Comparison of ENCODE assay signal across 13 cellular contexts in the genomic region with DNA sequence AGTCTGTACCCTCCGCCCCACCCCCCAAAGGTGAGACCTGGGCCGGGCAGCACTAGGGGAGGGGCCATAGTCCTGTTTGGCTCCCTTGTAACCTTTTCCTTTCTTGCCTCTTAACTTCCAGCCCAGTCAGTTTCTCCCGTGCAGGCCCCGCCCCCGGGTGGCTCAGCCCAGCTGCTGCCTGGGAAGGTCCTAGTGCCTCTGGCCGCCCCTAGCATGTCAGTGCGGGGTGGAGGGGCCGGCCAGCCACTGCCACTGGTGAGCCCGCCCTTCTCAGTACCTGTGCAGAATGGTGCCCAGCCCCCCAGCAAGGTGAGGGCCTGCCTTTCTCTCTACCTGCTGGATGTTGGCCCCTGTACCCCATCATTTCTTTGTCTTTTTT. TPM values are rescaled to one million over a fixed set of nuclear protein-coding genes. Genes with fewer than 3 reads are reported as not detected.
DNase-seq lines count a peak whose midpoint lies in the region; ATAC-seq and TF ChIP-seq lines count a peak whose summit lies in the region.
"Had no signal": no experiment of that assay in that cellular context is flagged by ENCODE, and none has a peak within 500 bp of the region (broad histone marks: within the 10 kb centered on the region; RNA-seq: fewer than 3 reads in every experiment).

No MANE protein-coding gene starts in this region.

- peak in 1 of 2 experiments; percentile 44 for DNase-seq in Caco-2
- DNase-seq in central memory CD8-positive, alpha-beta T cell (ENCODE audit: low spot score in 2 of 2): no peak
- no peak for DNase-seq in nephron progenitor cell
- DNase-seq in suprapubic skin (ENCODE audit: low spot score in 2 of 2): no peak
- DNase-seq: caudate nucleus, NCI-H1105 treated with DMSO at 0.1 percent for 48 hours had no signal

- H3K27me3 Mint-ChIP-seq in Caco-2 (ENCODE audit: insufficient read depth, unreplicated experiment) (no peaks in the 10 kb centered on the region), nephron progenitor cell (ENCODE audit: low read depth, poor library complexity) (peaks cover 7% of the 10 kb centered on the region)
- H3K27me3 Mint-ChIP-seq in central memory CD8-positive, alpha-beta T cell: no peaks in the 10 kb centered on the region

- no peaks in the 10 kb centered on the region for H3K27me3 ChIP-seq in Caco-2 (replicated peaks; ENCODE audit: control insufficient read depth, insufficient read depth, low read length)
- H3K27me3 ChIP-seq in suprapubic skin: no peaks in the 10 kb centered on the region
- H3K27me3 ChIP-seq: BE2C had no signal

- peak overlapping the region; percentile 5 for H3K27ac Mint-ChIP-seq in Caco-2 (ENCODE audit: unreplicated experiment)
- H3K27ac Mint-ChIP-seq in central memory CD8-positive, alpha-beta T cell (ENCODE audit: low read depth): peak overlapping the region; percentile 35
- H3K27ac Mint-ChIP-seq in nephron progenitor cell: peak overlapping the region; percentile 20

- ATAC-seq in central memory CD8-positive, alpha-beta T cell (replicated peaks; ENCODE audit: extremely low read depth, poor library complexity, severe bottlenecking): no peak
- no peak for ATAC-seq in GM21737 (IDR thresholded peaks at IDR 0.05; ENCODE audit: unreplicated experiment)
- no peak for ATAC-seq in HG02623 (IDR thresholded peaks at IDR 0.05; ENCODE audit: unreplicated experiment)
- ATAC-seq: left ventricle myocardium superior had no signal

- TF ChIP-seq CTCF in Caco-2 (IDR thresholded peaks at IDR 0.05; ENCODE audit: insufficient read depth in 1 of 2, low read depth in 1 of 2, low read length in 1 of 2, severe bottlenecking in 1 of 2, unreplicated experiment in 1 of 2) (no peak), HEK293 (tag by site-specific recombination; IDR thresholded peaks at IDR 0.05) (no peak), nephron progenitor cell (IDR thresholded peaks at IDR 0.05) (no peak), suprapubic skin (IDR thresholded peaks at IDR 0.05) (no peak)

- H3K9me3 ChIP-seq in Caco-2 (no peaks in the 10 kb centered on the region), HEK293 (ENCODE audit: control insufficient read depth, insufficient read depth, low read depth, low read length) (no peaks in the 10 kb centered on the region), suprapubic skin (no peaks in the 10 kb centered on the region)
- H3K9me3 ChIP-seq: BE2C had no signal

- TF ChIP-seq POLR2A in suprapubic skin (IDR thresholded peaks at IDR 0.05): no peak

- H3K36me3 ChIP-seq in Caco-2 (ENCODE audit: control insufficient read depth, insufficient read depth, low read length) (peaks cover 3% of the 10 kb centered on the region), HEK293 (ENCODE audit: control insufficient read depth in 2 of 2, insufficient read depth in 1 of 2, low read length in 2 of 2) (peaks cover 15 to 92% of the 10 kb centered on the region in 2 experiments), suprapubic skin (peaks cover 89% of the 10 kb centered on the region)

- intact Hi-C loops in Caco-2 (cut with micrococcal nuclease; ENCODE audit: unreplicated experiment): no loop called here

- BruUV-seq in Caco-2 (replicated peaks; lab: Mats Ljungman, UMichigan): no TSS peak

- POLR2A ChIA-PET in Caco-2 (lab: Charles Lee): no interaction called here
- POLR2A ChIA-PET in HEK293 (lab: Yijun Ruan, JAX): no interaction called here

- CTCF ChIA-PET in Caco-2 (lab: Charles Lee) (no interaction called here), HEK293 (lab: Yijun Ruan, JAX) (interaction anchor here (0.6 to 1.8 kb wide), 4 partner anchors 10 to 47 kb away, joined by 3 to 7 read pairs (median 4); partner anchors contain the start of gene PRR19)

- no peak overlapping the region for H3K4me3 ChIP-seq in Caco-2 (ENCODE audit: low read depth, low read length)
- H3K4me3 ChIP-seq in HEK293 (ENCODE audit: low read depth, low read length): no peak overlapping the region
- H3K4me3 ChIP-seq in suprapubic skin: no peak overlapping the region

- peaks cover 46% of the 10 kb centered on the region for H3K36me3 Mint-ChIP-seq in Caco-2 (ENCODE audit: insufficient read depth, unreplicated experiment)
- peaks cover 16% of the 10 kb centered on the region for H3K36me3 Mint-ChIP-seq in central memory CD8-positive, alpha-beta T cell (ENCODE audit: insufficient read depth)
- peaks cover 27% of the 10 kb centered on the region for H3K36me3 Mint-ChIP-seq in nephron progenitor cell (ENCODE audit: low read depth)

- H3K4me3 Mint-ChIP-seq in Caco-2 (ENCODE audit: unreplicated experiment): no peak overlapping the region
- H3K4me3 Mint-ChIP-seq in central memory CD8-positive, alpha-beta T cell: no peak overlapping the region
- H3K4me3 Mint-ChIP-seq in nephron progenitor cell: no peak overlapping the region

- 0 out of 2 replicates have a peak, but pooled peaks cover 6% of the 10 kb centered on the region for H3K4me1 ChIP-seq in Caco-2
- no peaks in the 10 kb centered on the region for H3K4me1 ChIP-seq in HEK293 (ENCODE audit: control insufficient read depth, insufficient read depth, low read length)
- H3K4me1 ChIP-seq in suprapubic skin: peaks cover 15% of the 10 kb centered on the region

- 45% methylated on average over 8 of the region's 9 CpGs for WGBS in suprapubic skin

- TF ChIP-seq EP300 in suprapubic skin (IDR thresholded peaks at IDR 0.05): no peak

- H3K27ac ChIP-seq in HEK293 (ENCODE audit: extremely low read depth, low read depth, low read length): no peak overlapping the region
- H3K27ac ChIP-seq in suprapubic skin: no peak overlapping the region
- H3K27ac ChIP-seq: KMS-11 had no signal

- H3K9me3 Mint-ChIP-seq in Caco-2 (ENCODE audit: unreplicated experiment) (no peaks in the 10 kb centered on the region), nephron progenitor cell (no peaks in the 10 kb centered on the region)
- H3K9me3 Mint-ChIP-seq in central memory CD8-positive, alpha-beta T cell: no peaks in the 10 kb centered on the region

- H3K4me1 Mint-ChIP-seq in Caco-2 (ENCODE audit: low read depth, unreplicated experiment) (peaks cover 14% of the 10 kb centered on the region), nephron progenitor cell (peaks cover 29% of the 10 kb centered on the region)
- peaks cover 12% of the 10 kb centered on the region for H3K4me1 Mint-ChIP-seq in central memory CD8-positive, alpha-beta T cell

TF ChIP-seq in HEK293, 187 proteins besides CTCF, POLR2A, EP300 and RAD21 (continues in another document):
- 0 out of 2 replicates have a peak, but pooled peaks have one; percentile 13 for TF ChIP-seq ZBTB7A (tag by site-specific recombination; IDR thresholded peaks at IDR 0.05; ENCODE audit: low read depth)
- TF ChIP-seq SP2 (tag by site-specific recombination; IDR thresholded peaks at IDR 0.05): peak; percentile 57
- TF ChIP-seq, protein P1, sequence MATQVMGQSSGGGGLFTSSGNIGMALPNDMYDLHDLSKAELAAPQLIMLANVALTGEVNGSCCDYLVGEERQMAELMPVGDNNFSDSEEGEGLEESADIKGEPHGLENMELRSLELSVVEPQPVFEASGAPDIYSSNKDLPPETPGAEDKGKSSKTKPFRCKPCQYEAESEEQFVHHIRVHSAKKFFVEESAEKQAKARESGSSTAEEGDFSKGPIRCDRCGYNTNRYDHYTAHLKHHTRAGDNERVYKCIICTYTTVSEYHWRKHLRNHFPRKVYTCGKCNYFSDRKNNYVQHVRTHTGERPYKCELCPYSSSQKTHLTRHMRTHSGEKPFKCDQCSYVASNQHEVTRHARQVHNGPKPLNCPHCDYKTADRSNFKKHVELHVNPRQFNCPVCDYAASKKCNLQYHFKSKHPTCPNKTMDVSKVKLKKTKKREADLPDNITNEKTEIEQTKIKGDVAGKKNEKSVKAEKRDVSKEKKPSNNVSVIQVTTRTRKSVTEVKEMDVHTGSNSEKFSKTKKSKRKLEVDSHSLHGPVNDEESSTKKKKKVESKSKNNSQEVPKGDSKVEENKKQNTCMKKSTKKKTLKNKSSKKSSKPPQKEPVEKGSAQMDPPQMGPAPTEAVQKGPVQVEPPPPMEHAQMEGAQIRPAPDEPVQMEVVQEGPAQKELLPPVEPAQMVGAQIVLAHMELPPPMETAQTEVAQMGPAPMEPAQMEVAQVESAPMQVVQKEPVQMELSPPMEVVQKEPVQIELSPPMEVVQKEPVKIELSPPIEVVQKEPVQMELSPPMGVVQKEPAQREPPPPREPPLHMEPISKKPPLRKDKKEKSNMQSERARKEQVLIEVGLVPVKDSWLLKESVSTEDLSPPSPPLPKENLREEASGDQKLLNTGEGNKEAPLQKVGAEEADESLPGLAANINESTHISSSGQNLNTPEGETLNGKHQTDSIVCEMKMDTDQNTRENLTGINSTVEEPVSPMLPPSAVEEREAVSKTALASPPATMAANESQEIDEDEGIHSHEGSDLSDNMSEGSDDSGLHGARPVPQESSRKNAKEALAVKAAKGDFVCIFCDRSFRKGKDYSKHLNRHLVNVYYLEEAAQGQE (tag by site-specific recombination; IDR thresholded peaks at IDR 0.05): no peak

RNA-seq across cellular contexts. Expression of gene PRR19, which starts 10.5 kb away (rescaled TPM):
- 2.8 and 2.9 TPM in 2 replicates for total RNA-seq in Caco-2 (2022)
- 1 to 10 TPM in 2 of 4 donors, under 1 TPM in 2; 0.73 to 1.7 (median 1.1) TPM for total RNA-seq in suprapubic skin
- total RNA-seq: left ventricle myocardium superior had no signal

RNA-seq across cellular contexts. Expression of gene PAFAH1B3, which starts 11.0 kb away (rescaled TPM):
- total RNA-seq in Caco-2 (2022) (94.0 and 103 TPM in 2 replicates), suprapubic skin (10 to 100 TPM; 14.4 to 33.0 (median 18.9) TPM)

RNA-seq across cellular contexts. Expression of gene TMEM145, which starts 21.7 kb away (rescaled TPM):
- total RNA-seq in Caco-2 (2022) (2.2 and 2.5 TPM in 2 replicates), suprapubic skin (1 to 10 TPM in 1 of 4 donors, not detected in 3; 4.2 TPM)
- total RNA-seq: renal cortical epithelial cell had no signal

RNA-seq across cellular contexts. Expression of gene CIC, which starts 22.4 kb away (rescaled TPM):
- total RNA-seq in Caco-2 (2022): 44.8 and 47.8 TPM in 2 replicates
- total RNA-seq in suprapubic skin: 10 to 100 TPM; 57.5 to 91.6 (median 81.9) TPM

RNA-seq across cellular contexts. Expression of gene MEGF8, which starts 34.0 kb away (rescaled TPM):
- total RNA-seq in Caco-2 (2022) (17.9 and 19.3 TPM in 2 replicates), suprapubic skin (10 to 100 TPM; 10.7 to 21.5 (median 16.1) TPM)
